In genomic region chr11:6627762-6628241, GRCh38 we compare ENCODE assay signal across 8 cellular contexts. TPM values are rescaled to one million over a fixed set of nuclear protein-coding genes. Genes with fewer than 3 reads are reported as not detected.
A peak's percentile ranks its signal among the peaks of the same experiment; 100 is the strongest.
DNase-seq lines count a peak whose midpoint lies in the region; ATAC-seq lines count a peak whose summit lies in the region.
"Had no signal": no experiment of that assay in that cellular context is flagged by ENCODE, and none has a peak within 500 bp of the region (broad histone marks: within the 10 kb centered on the region; RNA-seq: fewer than 3 reads in every experiment).

No MANE protein-coding gene starts in this region.

- H3K27ac Mint-ChIP-seq in IgD-negative memory B cell (peak overlapping the region in 2 of 3 donors; percentile 7 to 91), naive B cell (peak overlapping the region; percentile 46 to 94 (median 78))

- ATAC-seq in GM18870 (IDR thresholded peaks at IDR 0.05; ENCODE audit: unreplicated experiment) = peak; percentile 86
- peak; percentile 75 for ATAC-seq in GM21529 (IDR thresholded peaks at IDR 0.05; ENCODE audit: unreplicated experiment)
- ATAC-seq in naive B cell (ENCODE audit: low read depth in 2 of 2) = peak; percentile 97 to 98

- DNase-seq in naive B cell (peak; percentile 50), iPS-NIHi11 (ENCODE audit: low spot score) (no peak), ureter (ENCODE audit: low spot score) (no peak), NCI-H2196 (lab: John Stamatoyannopoulos, UW; ENCODE audit: unreplicated experiment) (no peak)
- DNase-seq: retina had no signal

- peaks cover 11 to 16% (median 12%) of the 10 kb centered on the region in 3 donors for H3K4me1 Mint-ChIP-seq in IgD-negative memory B cell
- peaks cover 19 to 22% (median 21%) of the 10 kb centered on the region in 3 donors for H3K4me1 Mint-ChIP-seq in naive B cell

- H3K9me3 Mint-ChIP-seq in IgD-negative memory B cell (no peaks in the 10 kb centered on the region), naive B cell (no peaks in the 10 kb centered on the region)

- H3K36me3 Mint-ChIP-seq in IgD-negative memory B cell = no peaks in the 10 kb centered on the region
- no peaks in the 10 kb centered on the region for H3K36me3 Mint-ChIP-seq in naive B cell

- H3K4me3 Mint-ChIP-seq in IgD-negative memory B cell (peak overlapping the region in 3 of 4 donors; percentile 6 to 89 (median 61)), naive B cell (peak overlapping the region in 7 of 8 donors; percentile 1 to 73 (median 20))

- H3K27me3 Mint-ChIP-seq in IgD-negative memory B cell (no peaks in the 10 kb centered on the region), naive B cell (no peaks in the 10 kb centered on the region)

RNA-seq across cellular contexts. Expression of gene TPP1, which starts 8.6 kb away (rescaled TPM):
- 163 TPM for polyA plus RNA-seq in IgD-negative memory B cell
- polyA plus RNA-seq in naive B cell (ENCODE audit: low read depth in 6 of 6) = 100 to 1,000 TPM; 146 to 198 (median 176) TPM
- total RNA-seq in ureter = 60.0 TPM

RNA-seq across cellular contexts. Expression of gene TAF10, which starts 15.8 kb away (rescaled TPM):
- 256 TPM for polyA plus RNA-seq in IgD-negative memory B cell
- polyA plus RNA-seq in naive B cell (ENCODE audit: low read depth in 6 of 6) = 100 to 1,000 TPM; 203 to 344 (median 273) TPM
- 176 TPM for total RNA-seq in ureter

RNA-seq across cellular contexts. Expression of gene ILK, which starts 24.2 kb away (rescaled TPM):
- polyA plus RNA-seq in IgD-negative memory B cell (80.5 TPM), naive B cell (ENCODE audit: low read depth in 6 of 6) (10 to 100 TPM; 49.8 to 87.8 (median 73.8) TPM)
- 192 TPM for total RNA-seq in ureter

RNA-seq across cellular contexts. Expression of gene RRP8, which starts 24.4 kb away (rescaled TPM):
- polyA plus RNA-seq in IgD-negative memory B cell (26.6 TPM), naive B cell (ENCODE audit: low read depth in 6 of 6) (10 to 100 TPM; 13.7 to 33.8 (median 18.6) TPM)
- 28.0 TPM for total RNA-seq in ureter

RNA-seq across cellular contexts. Expression of gene DCHS1, which starts 27.8 kb away (rescaled TPM):
- polyA plus RNA-seq in IgD-negative memory B cell (0.06 TPM), naive B cell (ENCODE audit: low read depth in 6 of 6) (under 1 TPM in 5 of 6 donors, not detected in 1; 0.07 to 0.85 (median 0.19) TPM)
- total RNA-seq in ureter = 26.0 TPM
